ENCODE assay signal across 16 cellular contexts in genomic region chr2:119486886-119487285, GRCh38. TPM values are rescaled to one million over a fixed set of nuclear protein-coding genes. Genes with fewer than 3 reads are reported as not detected.
DNase-seq lines count a peak whose midpoint lies in the region; ATAC-seq, FAIRE-seq and TF ChIP-seq lines count a peak whose summit lies in the region.
"Had no signal": no experiment of that assay in that cellular context is flagged by ENCODE, and none has a peak within 500 bp of the region (broad histone marks: within the 10 kb centered on the region; RNA-seq: fewer than 3 reads in every experiment).

No MANE protein-coding gene starts in this region.

- ATAC-seq in GM21515 (IDR thresholded peaks at IDR 0.05; ENCODE audit: unreplicated experiment), result no peak
- ATAC-seq: activated CD4-positive, CD25-positive, alpha-beta regulatory T cell treated with anti-CD3 and anti-CD28 coated beads, Interleukin-2, amount 50 U/mL, for 24 hours had no signal

- peaks cover 20% of the 10 kb centered on the region for H3K36me3 Mint-ChIP-seq in Calu3 (ENCODE audit: insufficient read depth, unreplicated experiment)
- no peaks in the 10 kb centered on the region for H3K36me3 Mint-ChIP-seq in CD14-positive monocyte

- intact Hi-C loops in Calu3 (cut with micrococcal nuclease; ENCODE audit: unreplicated experiment) (loop anchor here (5.0 kb wide), 1 partner anchor 65 kb away; no protein-coding TSS in a partner anchor), kidney (cut with DNase I) (no loop called here), CD14-positive monocyte (cut with micrococcal nuclease) (no loop called here)

- CTCF ChIA-PET in Calu3 (lab: Charles Lee), result interaction anchor here (1.6 kb wide), 1 partner anchor 10 kb away, joined by 12 read pairs; no protein-coding TSS in a partner anchor

- peak overlapping the region in 1 of 2 donors; percentile 56 for H3K9ac ChIP-seq in kidney (ENCODE audit: low read length in 2 of 2)

- no peak overlapping the region for H3K4me3 ChIP-seq in kidney (ENCODE audit: low read length in 2 of 2)

- no peaks in the 10 kb centered on the region for H3K9me3 ChIP-seq in kidney (ENCODE audit: control insufficient read depth in 1 of 2, low read length in 2 of 2)

- H3K27ac ChIP-seq in kidney (ENCODE audit: low read depth in 2 of 2, low read length in 2 of 2), result peak overlapping the region; percentile 88 to 97
- H3K27ac ChIP-seq: C4-2B had no signal

- H3K4me1 ChIP-seq in kidney (ENCODE audit: control insufficient read depth in 1 of 2, insufficient read depth in 1 of 2, low read depth in 1 of 2, low read length in 2 of 2), result peaks cover 46 to 54% of the 10 kb centered on the region in 2 donors

- H3K27ac Mint-ChIP-seq in Calu3 (ENCODE audit: unreplicated experiment), result peak overlapping the region; percentile 58
- H3K27ac Mint-ChIP-seq in CD14-positive monocyte, result no peak overlapping the region
- H3K27ac Mint-ChIP-seq: activated naive CD4-positive, alpha-beta T cell treated with anti-CD3 and anti-CD28 coated beads for 36 hours; T-helper 1 cell treated with Interleukin-12 subunit alpha and Interleukin-12 subunit beta and Interleukin-4 antibody, amounts not matched to agents 30 μg/mL and 1 μg/mL, for 36 hours had no signal

- H3K36me3 ChIP-seq in kidney (ENCODE audit: control insufficient read depth in 1 of 2, insufficient read depth in 2 of 2, low read length in 2 of 2), result no peaks in the 10 kb centered on the region

- BruUV-seq in Calu3 (replicated peaks; lab: Mats Ljungman, UMichigan), result no TSS peak

- FAIRE-seq in kidney (lab: Jason Lieb, UNC), result no peak

- H3K27me3 Mint-ChIP-seq in Calu3 (ENCODE audit: unreplicated experiment) (no peaks in the 10 kb centered on the region), CD14-positive monocyte (ENCODE audit: low read depth in 3 of 3) (peaks cover 8 to 10% (median 9%) of the 10 kb centered on the region in 3 donors)

- TF ChIP-seq CTCF in Calu3 (IDR thresholded peaks at IDR 0.05; ENCODE audit: unreplicated experiment) (no peak), kidney (IDR thresholded peaks at IDR 0.05; ENCODE audit: borderline replicate concordance, extremely low read depth, insufficient read depth) (no peak), CD14-positive monocyte (IDR thresholded peaks at IDR 0.05) (no peak)

- no peaks in the 10 kb centered on the region for H3K9me3 Mint-ChIP-seq in Calu3 (ENCODE audit: low read depth, unreplicated experiment)
- H3K9me3 Mint-ChIP-seq in CD14-positive monocyte, result peaks cover 0 to 2% (median 0%) of the 10 kb centered on the region in 7 donors
- H3K9me3 Mint-ChIP-seq: activated naive CD4-positive, alpha-beta T cell treated with anti-CD3 and anti-CD28 coated beads for 36 hours; central memory CD8-positive, alpha-beta T cell; T-helper 1 cell treated with Interleukin-12 subunit alpha and Interleukin-12 subunit beta and Interleukin-4 antibody, amounts not matched to agents 30 μg/mL and 1 μg/mL, for 36 hours had no signal

- DNase-seq in Calu3 (no peak), astrocyte of the hippocampus (ENCODE audit: low read depth, low spot score) (peak; percentile 22), kidney (no peak), renal cortical epithelial cell (ENCODE audit: low read depth) (peak; percentile 78), COLO829 (ENCODE audit: low spot score) (no peak), CD14-positive monocyte (ENCODE audit: low spot score) (no peak), cerebellar cortex (ENCODE audit: low spot score) (no peak)
- DNase-seq: activated naive CD4-positive, alpha-beta T cell treated with anti-CD3 and anti-CD28 coated beads for 36 hours had no signal

- H3K4me3 Mint-ChIP-seq in Calu3 (ENCODE audit: low read depth, unreplicated experiment) (peak overlapping the region; percentile 3), CD14-positive monocyte (no peak overlapping the region)
- H3K4me3 Mint-ChIP-seq: activated naive CD4-positive, alpha-beta T cell treated with anti-CD3 and anti-CD28 coated beads for 36 hours; central memory CD8-positive, alpha-beta T cell; T-helper 1 cell treated with Interleukin-12 subunit alpha and Interleukin-12 subunit beta and Interleukin-4 antibody, amounts not matched to agents 30 μg/mL and 1 μg/mL, for 36 hours had no signal

- H3K4me1 Mint-ChIP-seq in Calu3 (ENCODE audit: low read depth, unreplicated experiment) (peaks cover 83% of the 10 kb centered on the region), CD14-positive monocyte (peaks cover 8% of the 10 kb centered on the region)
- H3K4me1 Mint-ChIP-seq: central memory CD8-positive, alpha-beta T cell had no signal

RNA-seq across cellular contexts. Expression of gene SCTR, which starts 37.4 kb away (rescaled TPM):
- total RNA-seq in Calu3 (2022), result 0.56 and 0.85 TPM in 2 replicates
- 15.9 TPM for total RNA-seq in kidney
- polyA plus RNA-seq in kidney (ENCODE audit: insufficient read depth, low read depth, low replicate concordance), result 7.3 TPM
- 6.2 TPM in 1 of 2 replicates, not detected in the other for total RNA-seq in renal cortical epithelial cell
- not detected for polyA plus RNA-seq in CD14-positive monocyte
- total RNA-seq: activated naive CD4-positive, alpha-beta T cell treated with anti-CD3 and anti-CD28 coated beads for 36 hours; HT1080; mesenteric fat pad; osteocyte had no signal

RNA-seq across cellular contexts. Expression of gene TMEM37, which starts 55.2 kb away (rescaled TPM):
- 0.61 and 0.76 TPM in 2 replicates for total RNA-seq in Calu3 (2022)
- total RNA-seq in kidney, result 59.4 TPM
- 221 TPM for polyA plus RNA-seq in kidney (ENCODE audit: insufficient read depth, low read depth, low replicate concordance)
- total RNA-seq in renal cortical epithelial cell, result 0.69 and 11.4 TPM in 2 replicates
- polyA plus RNA-seq in CD14-positive monocyte, result not detected
- total RNA-seq: activated naive CD4-positive, alpha-beta T cell treated with anti-CD3 and anti-CD28 coated beads for 36 hours had no signal

RNA-seq across cellular contexts. Expression of gene CFAP221, which starts 57.4 kb away (rescaled TPM):
- 9.5 and 10.0 TPM in 2 replicates for total RNA-seq in Calu3 (2022)
- 58.7 TPM for total RNA-seq in kidney
- polyA plus RNA-seq in kidney (ENCODE audit: insufficient read depth, low read depth, low replicate concordance), result 15.9 TPM
- 2.1 and 22.9 TPM in 2 replicates for total RNA-seq in renal cortical epithelial cell
- not detected for polyA plus RNA-seq in CD14-positive monocyte
- total RNA-seq: activated naive CD4-positive, alpha-beta T cell treated with anti-CD3 and anti-CD28 coated beads for 36 hours; HT1080; osteocyte had no signal

Comparison
In these comparisons a context has a peak if more than half of its experiments do, and no peak if none do; other contexts are left out.
1. DNase-seq: peak in astrocyte of the hippocampus (single experiment) and renal cortical epithelial cell (single experiment); none in Calu3 (single experiment), kidney (single experiment), COLO829 (single experiment), CD14-positive monocyte (single experiment) and cerebellar cortex (single experiment).